Comparison of ENCODE assay signal across 20 cellular contexts in genomic region chr7:147415991-147416390, GRCh38.
DNase-seq lines count a peak whose midpoint lies in the region; ATAC-seq, FAIRE-seq and TF ChIP-seq lines count a peak whose summit lies in the region.
"Had no signal": no experiment of that assay in that cellular context is flagged by ENCODE, and none has a peak within 500 bp of the region (broad histone marks: within the 10 kb centered on the region; RNA-seq: fewer than 3 reads in every experiment).

No MANE protein-coding gene starts in this region.

- peak overlapping the region in 1 of 2 experiments; percentile 31; a peak in 1 of 4 replicates for H4K8ac ChIP-seq in IMR-90 (ENCODE audit: low read depth in 2 of 2, low read length in 2 of 2)

- no TSS peak for BruUV-seq in IMR-90 (replicated peaks; lab: Mats Ljungman, UMichigan)

- CTCF ChIA-PET in IMR-90 (lab: Yijun Ruan, JAX): no interaction called here

- peaks cover 23% of the 10 kb centered on the region for H3K4me1 ChIP-seq in IMR-90 (ENCODE audit: control insufficient read depth, insufficient read depth, low read length)

- TF ChIP-seq CTCF in IMR-90 (conservative IDR thresholded peaks at IDR 0.05; ENCODE audit: low read depth, low read length) (no peak), bronchial epithelial cell (IDR thresholded peaks at IDR 0.05; ENCODE audit: insufficient read depth, low read length, severe bottlenecking) (no peak)

- FAIRE-seq in bronchial epithelial cell (lab: Jason Lieb, UNC): peak; percentile 73
- FAIRE-seq: A549, H1, K562, RCC 7860 had no signal

- H3K9me3 ChIP-seq in IMR-90 (ENCODE audit: control insufficient read depth, insufficient read depth, low read length): no peaks in the 10 kb centered on the region

- intact Hi-C loops in IMR-90 (cut with micrococcal nuclease): loop anchor here (10.0 kb wide), 1 partner anchor 1141 kb away; no protein-coding TSS in a partner anchor
- intact Hi-C loops in left cardiac atrium (cut with DNase I): no loop called here

- H4K20me1 ChIP-seq in IMR-90 (ENCODE audit: insufficient read depth, low read length): no peaks in the 10 kb centered on the region

- H3K18ac ChIP-seq in IMR-90 (ENCODE audit: low read depth, low read length): peak overlapping the region; percentile 65; the same call in 1 of the 2 replicates

- no peak overlapping the region for H2AK5ac ChIP-seq in IMR-90 (ENCODE audit: low read depth, low read length)

- H3K27ac ChIP-seq in IMR-90 (ENCODE audit: insufficient read depth, low read length): no peak overlapping the region
- H3K27ac ChIP-seq: A549 had no signal

- H3K27me3 ChIP-seq in IMR-90 (ENCODE audit: control insufficient read depth, insufficient read depth, low read length): no peaks in the 10 kb centered on the region
- H3K27me3 ChIP-seq in bronchial epithelial cell (ENCODE audit: control insufficient read depth, insufficient read depth, low read length): no peaks in the 10 kb centered on the region

- no peak overlapping the region for H2AK9ac ChIP-seq in IMR-90 (replicated peaks; ENCODE audit: low read depth, low read length, poor library complexity)

- ATAC-seq in IMR-90 (ENCODE audit: low read depth) (no peak), left cardiac atrium (no peak), GM21381 (IDR thresholded peaks at IDR 0.05; ENCODE audit: unreplicated experiment) (no peak)
- ATAC-seq: A549, K562, Right ventricle myocardium inferior had no signal

- POLR2A ChIA-PET in IMR-90 (lab: Charles Lee; ENCODE audit: unreplicated experiment): no interaction called here

- no peak for TF ChIP-seq POLR2A in IMR-90 (IDR thresholded peaks at IDR 0.05; ENCODE audit: low read depth, low read length)

- peak overlapping the region; percentile 30 for H4K91ac ChIP-seq in IMR-90 (ENCODE audit: insufficient read depth, low read depth, low read length)

- H3K9me1 ChIP-seq in IMR-90 (ENCODE audit: insufficient read depth, low read length): peaks cover 9% of the 10 kb centered on the region

- H3K9ac ChIP-seq in IMR-90 (ENCODE audit: low read depth, low read length): no peak overlapping the region

- DNase-seq in EH (ENCODE audit: low read depth): peak; percentile 23
- DNase-seq in IMR-90: peak; percentile 35
- DNase-seq in bronchial epithelial cell (ENCODE audit: low read depth): no peak
- DNase-seq in iris pigment epithelial cell (ENCODE audit: low read depth): peak; percentile 82
- no peak for DNase-seq in T-helper 2 cell
- DNase-seq in left cardiac atrium: no peak
- DNase-seq in occipital lobe (lab: John Stamatoyannopoulos, UW): no peak
- DNase-seq: AML-193, DMS79 treated with DMSO at 0.1 percent for 48 hours, GDM1, NCI-H1105 treated with DMSO at 0.1 percent for 48 hours, NCI-H1694, NCI-H2081 treated with DMSO at 0.1 percent for 48 hours, NCI-H446 treated with DMSO at 0.1 percent for 48 hours had no signal

- no peak overlapping the region for H3K4me2 ChIP-seq in IMR-90 (ENCODE audit: low read depth, low read length)
- H3K4me2 ChIP-seq: A549 had no signal

- 0 out of 2 replicates have a peak overlapping the region, but pooled peaks have one; percentile 0 for H3K14ac ChIP-seq in IMR-90 (replicated peaks; ENCODE audit: low read depth, low read length)

- H3K4me3 ChIP-seq in IMR-90 (ENCODE audit: insufficient read depth, low read depth, low read length): no peak overlapping the region
- no peak overlapping the region for H3K4me3 ChIP-seq in bronchial epithelial cell (ENCODE audit: low read depth, low read length)
- H3K4me3 ChIP-seq: A549, K562 had no signal

- no peak overlapping the region; the same call in 1 of the 2 replicates for H3K23ac ChIP-seq in IMR-90 (ENCODE audit: low read depth, low read length)

- H2BK20ac ChIP-seq in IMR-90 (ENCODE audit: low read depth, low read length): peak overlapping the region; percentile 4; the same call in 1 of the 2 replicates

- peak overlapping the region; percentile 1 for H3K4ac ChIP-seq in IMR-90 (ENCODE audit: low read depth, low read length)

- no peaks in the 10 kb centered on the region for H3K79me1 ChIP-seq in IMR-90 (ENCODE audit: low read depth in 1 of 2, low read length in 2 of 2)

- TF ChIP-seq RAD21 in IMR-90 (IDR thresholded peaks at IDR 0.05; ENCODE audit: low read length): no peak

- H3K36me3 ChIP-seq in IMR-90 (ENCODE audit: control insufficient read depth, insufficient read depth, low read length): no peaks in the 10 kb centered on the region
- no peaks in the 10 kb centered on the region for H3K36me3 ChIP-seq in bronchial epithelial cell (ENCODE audit: control insufficient read depth, insufficient read depth, low read length)

- no peak overlapping the region for H2BK5ac ChIP-seq in IMR-90 (ENCODE audit: low read depth, low read length, poor library complexity, severe bottlenecking)

- H4K5ac ChIP-seq in IMR-90 (ENCODE audit: low read depth, low read length): no peak overlapping the region

- H2AFZ ChIP-seq in IMR-90 (replicated peaks; ENCODE audit: low read length, poor library complexity): no peak overlapping the region

- peak overlapping the region; percentile 18; the same call in 2 of the 3 replicates for H2BK15ac ChIP-seq in IMR-90 (ENCODE audit: low read depth, low read length)

- H2BK120ac ChIP-seq in IMR-90 (ENCODE audit: low read depth, low read length): peak overlapping the region; percentile 7

- in situ Hi-C loops in IMR-90 (cut with MboI; ENCODE audit: low sequenced_read_pairs): no loop called here

- dilution Hi-C loops in IMR-90 (cut with HindIII; ENCODE audit: low sequenced_read_pairs, unreplicated experiment): no loop called here

- no CpG with 5 or more reads among the region's 1 CpG for WGBS in IMR-90 (ENCODE audit: extremely low coverage in 2 of 2, insufficient read length in 1 of 2), 2 experiments

- no peak overlapping the region for H3K56ac ChIP-seq in IMR-90 (ENCODE audit: extremely low read depth, insufficient read depth, low read length)

TF ChIP-seq in IMR-90, 13 proteins besides CTCF, POLR2A, EP300 and RAD21:
- no peak for TF ChIP-seq BHLHE40 (IDR thresholded peaks at IDR 0.05; ENCODE audit: low read depth, low read length)
- no peak for TF ChIP-seq SMC3 (IDR thresholded peaks at IDR 0.05; ENCODE audit: low read depth, low read length)
- no peak for TF ChIP-seq NFE2L2 (IDR thresholded peaks at IDR 0.05; ENCODE audit: low read depth, low read length)
- no peak for TF ChIP-seq MAFK (IDR thresholded peaks at IDR 0.05; ENCODE audit: low read depth, low read length)

Comparison
In these comparisons a context has a peak if more than half of its experiments do, and no peak if none do; other contexts are left out.
1. DNase-seq: peak in EH (single experiment), IMR-90 (single experiment) and iris pigment epithelial cell (single experiment); none in bronchial epithelial cell (single experiment), T-helper 2 cell (0 of 5), left cardiac atrium (single experiment) and occipital lobe (single experiment).